20 cellular contexts compared by ENCODE assay signal in the genomic region with DNA sequence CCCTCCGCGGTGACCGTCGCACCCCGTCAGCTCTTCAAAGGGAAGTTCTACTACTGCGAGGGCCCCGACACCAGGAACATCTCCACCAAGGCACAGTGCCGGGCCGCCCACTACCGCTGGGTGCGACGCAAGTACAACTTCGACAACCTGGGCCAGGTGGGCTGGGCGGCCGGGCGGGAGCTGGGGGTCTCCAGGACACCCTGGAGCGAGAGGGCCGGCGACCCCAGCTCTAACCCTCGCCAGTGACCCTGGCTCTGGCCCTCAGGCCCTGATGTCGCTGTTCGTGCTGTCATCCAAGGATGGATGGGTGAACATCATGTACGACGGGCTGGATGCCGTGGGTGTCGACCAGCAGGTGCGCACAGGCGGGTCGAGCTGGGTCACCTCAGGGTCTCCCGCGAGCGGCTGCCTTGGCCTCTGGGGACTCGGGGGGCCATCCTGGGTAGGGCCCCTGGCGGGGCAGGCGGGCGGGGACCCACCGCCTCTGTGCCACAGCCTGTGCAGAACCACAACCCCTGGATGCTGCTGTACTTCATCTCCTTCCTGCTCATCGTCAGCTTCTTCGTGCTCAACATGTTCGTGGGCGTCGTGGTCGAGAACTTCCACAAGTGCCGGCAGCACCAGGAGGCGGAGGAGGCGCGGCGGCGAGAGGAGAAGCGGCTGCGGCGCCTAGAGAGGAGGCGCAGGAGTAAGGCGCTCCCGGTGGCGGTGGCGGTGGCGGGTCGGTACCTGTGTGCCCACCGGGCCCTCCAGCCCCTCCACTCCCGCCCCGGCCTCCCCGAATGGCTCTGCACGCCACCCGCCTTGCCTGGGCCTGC. TPM values are rescaled to one million over a fixed set of nuclear protein-coding genes. Genes with fewer than 3 reads are reported as not detected.
DNase-seq lines count a peak whose midpoint lies in the region; ATAC-seq and TF ChIP-seq lines count a peak whose summit lies in the region.
"Had no signal": no experiment of that assay in that cellular context is flagged by ENCODE, and none has a peak within 500 bp of the region (broad histone marks: within the 10 kb centered on the region; RNA-seq: fewer than 3 reads in every experiment).

No MANE protein-coding gene starts in this region.

- intact Hi-C loops in posterior cingulate gyrus (cut with DNase I) (no loop called here), spleen (cut with DNase I; ENCODE audit: low total_unique reads) (no loop called here)

- no peaks in the 10 kb centered on the region for H3K27me3 Mint-ChIP-seq in stimulated activated naive CD8-positive, alpha-beta T cell treated with anti-CD3 and anti-CD28 coated beads, Interleukin-15, amount 100 ng/mL, for 72 hours

- H3K27me3 ChIP-seq in spleen (replicated peaks in 1 of 7): peaks cover 0 to 55% (median 0%) of the 10 kb centered on the region in 7 donors
- H3K27me3 ChIP-seq: BLaER1 had no signal

- no peak for TF ChIP-seq CTCF in spleen (IDR thresholded peaks at IDR 0.05 in 8 of 11, conservative IDR thresholded peaks at IDR 0.05 in 3 of 11)

- H3K4me1 Mint-ChIP-seq in stimulated activated naive CD8-positive, alpha-beta T cell treated with anti-CD3 and anti-CD28 coated beads, Interleukin-15, amount 100 ng/mL, for 72 hours: peaks cover 7% of the 10 kb centered on the region
- H3K4me1 Mint-ChIP-seq: CD14-positive monocyte, H9 had no signal

- no peaks in the 10 kb centered on the region for H3K9me3 Mint-ChIP-seq in stimulated activated naive CD8-positive, alpha-beta T cell treated with anti-CD3 and anti-CD28 coated beads, Interleukin-15, amount 100 ng/mL, for 72 hours
- H3K9me3 Mint-ChIP-seq: CD4-positive, alpha-beta memory T cell; H9 had no signal

- no peak overlapping the region for H3K27ac ChIP-seq in spleen
- H3K27ac ChIP-seq: 22Rv1, A549, BLaER1, HL-60, KMS-11 had no signal

- H3K4me3 Mint-ChIP-seq in stimulated activated naive CD8-positive, alpha-beta T cell treated with anti-CD3 and anti-CD28 coated beads, Interleukin-15, amount 100 ng/mL, for 72 hours: no peak overlapping the region
- H3K4me3 Mint-ChIP-seq: CD14-positive monocyte; CD4-positive, alpha-beta memory T cell; H9 had no signal

- no peak for DNase-seq in stimulated activated naive CD8-positive, alpha-beta T cell treated with anti-CD3 and anti-CD28 coated beads, Interleukin-15, amount 100 ng/mL, for 72 hours
- DNase-seq in stimulated activated naive CD8-positive, alpha-beta T cell treated with anti-CD3 and anti-CD28 coated beads, Interleukin-15, Interleukin-2, amounts not matched to agents 100 U/mL and 50 U/mL, for 24 hours: no peak
- DNase-seq in inferior parietal cortex (ENCODE audit: extremely low spot score) (peak; percentile 4), posterior cingulate gyrus (peak in 8 of 10 donors; percentile 35 to 95 (median 66)), NCI-H526 (lab: John Stamatoyannopoulos, UW) (no peak), spleen (no peak)
- DNase-seq: AML-193; CD4-positive, alpha-beta memory T cell; DMS79 treated with DMSO at 0.1 percent for 48 hours; GF-D8; GOT3; H9 had no signal

- H3K9me3 ChIP-seq in spleen: no peaks in the 10 kb centered on the region
- H3K9me3 ChIP-seq: A549, BLaER1 had no signal

- H3K4me1 ChIP-seq in spleen: no peaks in the 10 kb centered on the region
- H3K4me1 ChIP-seq: A549 had no signal

- WGBS in spleen, 5 donors: 81 to 91% (median 89%) methylated on average over 42 to 65 of the region's 65 CpGs

- H3K27ac Mint-ChIP-seq in stimulated activated naive CD8-positive, alpha-beta T cell treated with anti-CD3 and anti-CD28 coated beads, Interleukin-15, amount 100 ng/mL, for 72 hours: no peak overlapping the region
- H3K27ac Mint-ChIP-seq: CD14-positive monocyte; CD4-positive, alpha-beta memory T cell; H9 had no signal

- peak; percentile 7 for ATAC-seq in stimulated activated naive CD8-positive, alpha-beta T cell treated with anti-CD3 and anti-CD28 coated beads, Interleukin-15, amount 100 ng/mL, for 72 hours
- ATAC-seq in stimulated activated naive CD8-positive, alpha-beta T cell treated with anti-CD3 and anti-CD28 coated beads, Interleukin-15, Interleukin-2, amounts not matched to agents 100 U/mL and 50 U/mL, for 24 hours: no peak
- no peak for ATAC-seq in HG03159 (IDR thresholded peaks at IDR 0.05; ENCODE audit: unreplicated experiment)
- ATAC-seq: A549 had no signal

- no peak overlapping the region for H3K4me3 ChIP-seq in spleen
- H3K4me3 ChIP-seq: A549, BLaER1 had no signal

- no peak for TF ChIP-seq POLR2A in spleen (IDR thresholded peaks at IDR 0.05)

- H3K36me3 ChIP-seq in spleen: no peaks in the 10 kb centered on the region

RNA-seq across cellular contexts. Expression of a gene that starts 13.4 kb away (rescaled TPM):
- under 1 TPM in 1 of 7 donors, not detected in 6; 0.46 TPM for total RNA-seq in spleen
- polyA plus RNA-seq in spleen: not detected
- total RNA-seq: CD4-positive, alpha-beta memory T cell; H9; HT1080 had no signal
- polyA plus RNA-seq: A549; CD14-positive monocyte; CD4-positive, alpha-beta memory T cell had no signal

RNA-seq across cellular contexts. Expression of a gene that starts 18.3 kb away (rescaled TPM):
- 1 to 10 TPM in 4 of 7 donors, not detected in 3; 1.1 to 8.2 (median 4.5) TPM for total RNA-seq in spleen
- under 1 TPM in 2 of 3 donors, not detected in 1; 0.29 to 0.50 TPM for polyA plus RNA-seq in spleen
- total RNA-seq: CD4-positive, alpha-beta memory T cell; H9; HT1080 had no signal
- polyA plus RNA-seq: A549; CD14-positive monocyte; CD4-positive, alpha-beta memory T cell had no signal

RNA-seq across cellular contexts. Expression of a gene that starts 28.8 kb away (rescaled TPM):
- 10 to 100 TPM in 2 of 7 donors, 1 to 10 TPM in 3, under 1 TPM in 1, not detected in 1; 0.60 to 17.9 (median 1.8) TPM for total RNA-seq in spleen
- under 1 TPM; 0.26 to 0.65 (median 0.59) TPM for polyA plus RNA-seq in spleen
- total RNA-seq: CD4-positive, alpha-beta memory T cell; H9; HT1080 had no signal
- polyA plus RNA-seq: A549; CD14-positive monocyte; CD4-positive, alpha-beta memory T cell had no signal

RNA-seq across cellular contexts. Expression of a gene that starts 44.2 kb away (rescaled TPM):
- under 1 TPM in 1 of 7 donors, not detected in 6; 0.76 TPM for total RNA-seq in spleen
- under 1 TPM in 1 of 3 donors, not detected in 2; 0.11 TPM for polyA plus RNA-seq in spleen
- total RNA-seq: CD4-positive, alpha-beta memory T cell; H9; HT1080 had no signal
- polyA plus RNA-seq: A549; CD14-positive monocyte; CD4-positive, alpha-beta memory T cell had no signal

RNA-seq across cellular contexts. Expression of a gene that starts 58.8 kb away (rescaled TPM):
- 1 to 10 TPM in 3 of 7 donors, under 1 TPM in 4; 0.33 to 2.1 (median 0.91) TPM for total RNA-seq in spleen
- polyA plus RNA-seq in spleen: 1 to 10 TPM in 1 of 3 donors, under 1 TPM in 2; 0.35 to 1.1 (median 0.39) TPM
- total RNA-seq: HT1080 had no signal
- polyA plus RNA-seq: CD14-positive monocyte had no signal

Comparison
In these comparisons a context has a peak if more than half of its experiments do, and no peak if none do; other contexts are left out.
1. DNase-seq: peak in inferior parietal cortex (single experiment) and posterior cingulate gyrus (8 of 10); none in stimulated activated naive CD8-positive, alpha-beta T cell treated with anti-CD3 and anti-CD28 coated beads, Interleukin-15, amount 100 ng/mL, for 72 hours (0 of 2), stimulated activated naive CD8-positive, alpha-beta T cell treated with anti-CD3 and anti-CD28 coated beads, Interleukin-15, Interleukin-2, amounts not matched to agents 100 U/mL and 50 U/mL, for 24 hours (single experiment), NCI-H526 (0 of 2) and spleen (single experiment).